ENCODE assay signal across 1 cellular context in genomic region chr7:66844552-66845381, GRCh38.
TF ChIP-seq lines count a peak whose summit lies in the region.

No MANE protein-coding gene starts in this region.

TF ChIP-seq in K562, 482 proteins besides CTCF, POLR2A, EP300 and RAD21 (continued from another document):
- 0 out of 4 replicates have a peak, but pooled peaks of 1 of the 2 experiments have one; percentile 81 for TF ChIP-seq MLLT1 (IDR thresholded peaks at IDR 0.05)
- TF ChIP-seq MYNN (IDR thresholded peaks at IDR 0.05) = no peak; the same call in 1 of the 2 replicates
- TF ChIP-seq MYNN (CRISPR knock-in tag; IDR thresholded peaks at IDR 0.05) = no peak
- TF ChIP-seq SAFB2 (IDR thresholded peaks at IDR 0.05; ENCODE audit: borderline replicate concordance, low read depth, low read length, severe bottlenecking) = no peak
- TF ChIP-seq ZNF76 (CRISPR knock-in tag; IDR thresholded peaks at IDR 0.05; ENCODE audit: borderline replicate concordance) = no peak
- TF ChIP-seq BDP1 (IDR thresholded peaks at IDR 0.05; ENCODE audit: insufficient read depth, insufficient read length) = no peak
- peak; percentile 87 to 96 for TF ChIP-seq MNT (conservative IDR thresholded peaks at IDR 0.05)
- peak; percentile 51 for TF ChIP-seq FOS (IDR thresholded peaks at IDR 0.05; ENCODE audit: extremely low read depth, insufficient read length)
- TF ChIP-seq E2F6 (IDR thresholded peaks at IDR 0.05; ENCODE audit: borderline replicate concordance in 1 of 2, extremely low read depth in 1 of 2, insufficient read depth in 1 of 2, insufficient read length in 1 of 2, low read depth in 1 of 2, low read length in 1 of 2, poor library complexity in 1 of 2, severe bottlenecking in 1 of 2) = peak; percentile 60 to 64
- peak; percentile 19; the same call in 1 of the 2 replicates for TF ChIP-seq CBFB (CRISPR knock-in tag; IDR thresholded peaks at IDR 0.05)
- no peak for TF ChIP-seq SRF (CRISPR knock-in tag; IDR thresholded peaks at IDR 0.05)
- peak; percentile 95 for TF ChIP-seq TAF9B (IDR thresholded peaks at IDR 0.05; ENCODE audit: partially characterized antibody)
- TF ChIP-seq SNIP1 (IDR thresholded peaks at IDR 0.05; ENCODE audit: low read depth) = no peak
- TF ChIP-seq CBX2 (IDR thresholded peaks at IDR 0.05; ENCODE audit: insufficient read depth, low read length, poor library complexity, severe bottlenecking) = no peak
- TF ChIP-seq POLR2AphosphoS5 (IDR thresholded peaks at IDR 0.05; ENCODE audit: control insufficient read depth, insufficient read depth, low read depth, low read length) = peak; percentile 94
- no peak for TF ChIP-seq BMI1 (IDR thresholded peaks at IDR 0.05; ENCODE audit: low read length)
- peak in 1 of 2 experiments; percentile 47; a peak in 1 of 4 replicates for TF ChIP-seq ZNF639 (CRISPR knock-in tag; conservative IDR thresholded peaks at IDR 0.05 in 1 of 2, IDR thresholded peaks at IDR 0.05 in 1 of 2)
- no peak for TF ChIP-seq MYBL2 (IDR thresholded peaks at IDR 0.05; ENCODE audit: low read depth)
- no peak for TF ChIP-seq MYBL2 (CRISPR knock-in tag; IDR thresholded peaks at IDR 0.05; ENCODE audit: borderline replicate concordance)
- TF ChIP-seq ZBTB7A (IDR thresholded peaks at IDR 0.05; ENCODE audit: borderline replicate concordance, control insufficient read depth, low read depth, low read length) = no peak
- TF ChIP-seq ZBTB11 (CRISPR knock-in tag; IDR thresholded peaks at IDR 0.05) = peak in 1 of 3 experiments; percentile 40; a peak in 2 of 6 replicates
- TF ChIP-seq ETV6 (IDR thresholded peaks at IDR 0.05; ENCODE audit: borderline replicate concordance in 1 of 2, low read depth in 2 of 2, low read length in 1 of 2) = peak in 1 of 2 experiments; percentile 36; a peak in 1 of 4 replicates
- TF ChIP-seq ETV6 (CRISPR knock-in tag; IDR thresholded peaks at IDR 0.05; ENCODE audit: borderline replicate concordance) = no peak
- TF ChIP-seq MCM5 (IDR thresholded peaks at IDR 0.05; ENCODE audit: low read depth) = no peak
- TF ChIP-seq KAT2B (IDR thresholded peaks at IDR 0.05; ENCODE audit: low read depth, low read length) = no peak
- peak; percentile 88 for TF ChIP-seq GMEB1 (CRISPR knock-in tag; IDR thresholded peaks at IDR 0.05)
- peak; percentile 91 for TF ChIP-seq GABPB1 (CRISPR knock-in tag; IDR thresholded peaks at IDR 0.05)
- no peak for TF ChIP-seq TAL1 (IDR thresholded peaks at IDR 0.05)
- peak; percentile 81 for TF ChIP-seq ESRRA (IDR thresholded peaks at IDR 0.05; ENCODE audit: borderline replicate concordance, low read depth)
- TF ChIP-seq NEUROD1 (IDR thresholded peaks at IDR 0.05; ENCODE audit: borderline replicate concordance, low read depth, low read length, partially characterized antibody) = peak; percentile 69
- 0 out of 4 replicates have a peak, but pooled peaks of 1 of the 2 experiments have one; percentile 48 for TF ChIP-seq TRIM24 (IDR thresholded peaks at IDR 0.05)
- TF ChIP-seq PHB (CRISPR knock-in tag; IDR thresholded peaks at IDR 0.05) = no peak
- no peak for TF ChIP-seq NR3C1 (CRISPR knock-in tag; IDR thresholded peaks at IDR 0.05)
- TF ChIP-seq CEBPZ (IDR thresholded peaks at IDR 0.05; ENCODE audit: borderline replicate concordance, low read depth, low read length) = no peak
- TF ChIP-seq ZNF740 (CRISPR knock-in tag; IDR thresholded peaks at IDR 0.05) = 0 out of 2 replicates have a peak, but pooled peaks have one; percentile 75
- TF ChIP-seq ZNF740 (tag; IDR thresholded peaks at IDR 0.05) = no peak
- peak; percentile 87 for TF ChIP-seq NR2C2 (CRISPR knock-in tag; IDR thresholded peaks at IDR 0.05)
- TF ChIP-seq NR2C2 (tag; IDR thresholded peaks at IDR 0.05) = peak; percentile 86
- no peak for TF ChIP-seq RBM22 (IDR thresholded peaks at IDR 0.05; ENCODE audit: low read depth, low read length, poor library complexity, severe bottlenecking)
- peak; percentile 88; the same call in 1 of the 2 replicates for TF ChIP-seq GTF2F1 (IDR thresholded peaks at IDR 0.05; ENCODE audit: low read depth, low read length)
- TF ChIP-seq SMC3 (conservative IDR thresholded peaks at IDR 0.05; ENCODE audit: insufficient read depth, low read depth, low read length) = 0 out of 2 replicates have a peak, but pooled peaks have one; percentile 31
- no peak for TF ChIP-seq ZNF311 (CRISPR knock-in tag; IDR thresholded peaks at IDR 0.05)
- peak; percentile 32; the same call in 1 of the 2 replicates for TF ChIP-seq MEF2A (IDR thresholded peaks at IDR 0.05; ENCODE audit: control insufficient read depth, low read depth, low read length)
- peak; percentile 78; the same call in 1 of the 2 replicates for TF ChIP-seq ZNF175 (CRISPR knock-in tag; IDR thresholded peaks at IDR 0.05; ENCODE audit: low read depth)
- peak; percentile 99 for TF ChIP-seq MTA3 (IDR thresholded peaks at IDR 0.05; ENCODE audit: borderline replicate concordance)
- no peak for TF ChIP-seq ZNF12 (CRISPR knock-in tag; IDR thresholded peaks at IDR 0.05)
- TF ChIP-seq CLOCK (CRISPR knock-in tag; IDR thresholded peaks at IDR 0.05; ENCODE audit: borderline replicate concordance) = no peak
- TF ChIP-seq CBX8 (IDR thresholded peaks at IDR 0.05; ENCODE audit: borderline replicate concordance, extremely low read depth, low read depth, low read length, poor library complexity, severe bottlenecking) = no peak
